18 cellular contexts compared by ENCODE assay signal in the genomic region with DNA sequence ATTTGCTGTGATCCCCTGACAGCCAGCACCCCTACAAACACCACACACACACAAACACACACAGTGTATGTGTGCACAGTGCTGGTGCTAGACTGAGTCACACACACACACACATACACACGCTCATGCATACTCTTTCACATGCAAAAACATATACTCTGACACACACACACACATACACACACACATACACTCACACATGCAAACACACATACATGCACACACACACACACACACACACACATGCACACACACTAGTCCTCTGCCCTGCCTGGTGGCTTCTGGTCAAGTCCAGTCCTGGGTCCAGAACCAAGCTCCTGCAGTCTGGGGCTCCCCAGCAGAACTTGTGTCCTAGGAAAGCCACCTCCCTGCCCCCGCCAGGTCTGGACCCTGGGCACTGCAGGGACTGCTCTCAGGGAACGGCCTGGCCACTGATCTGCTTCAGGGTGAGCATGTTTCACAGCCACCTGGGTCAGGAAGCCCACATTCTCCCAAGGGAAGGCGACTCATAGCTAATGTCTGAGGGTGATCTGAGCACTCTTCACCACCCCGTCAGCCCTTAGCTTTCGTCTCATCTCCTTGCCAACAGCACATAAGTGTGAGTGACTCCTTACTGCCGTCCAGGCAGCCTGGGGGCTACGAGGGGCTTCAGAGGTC.
DNase-seq lines count a peak whose midpoint lies in the region; ATAC-seq, FAIRE-seq and TF ChIP-seq lines count a peak whose summit lies in the region.
"Had no signal": no experiment of that assay in that cellular context is flagged by ENCODE, and none has a peak within 500 bp of the region (broad histone marks: within the 10 kb centered on the region; RNA-seq: fewer than 3 reads in every experiment).

No MANE protein-coding gene starts in this region.

- no peak for TF ChIP-seq CTCF in chondrocyte (IDR thresholded peaks at IDR 0.05)

- H3K36me3 ChIP-seq in MG63 = no peaks in the 10 kb centered on the region

- no peaks in the 10 kb centered on the region for H3K9me3 Mint-ChIP-seq in chondrocyte (ENCODE audit: low read depth)
- H3K9me3 Mint-ChIP-seq: CD4-positive, alpha-beta T cell had no signal

- DNase-seq in AG20443 (ENCODE audit: low spot score) (peak; percentile 29), HTR-8/SVneo (ENCODE audit: insufficient read length, low spot score) (no peak), chondrocyte (ENCODE audit: low spot score) (peak; percentile 79), myocyte (ENCODE audit: low read depth) (peak; percentile 51), MG63 (no peak), SIG-M5 (lab: John Stamatoyannopoulos, UW) (no peak), putamen (ENCODE audit: low spot score) (no peak)
- DNase-seq: activated CD8-positive, alpha-beta memory T cell treated with anti-CD3 and anti-CD28 coated beads, Interleukin-2, amount 50 U/mL, for 4 hours; CD4-positive, alpha-beta T cell; GF-D8; naive thymus-derived CD4-positive, alpha-beta T cell; NCI-H2029 treated with DMSO at 0.1 percent for 48 hours; NCI-H774; stimulated activated CD4-positive, alpha-beta T cell treated with anti-CD3 and anti-CD28 coated beads, Interleukin-4, amount 100 ng/mL, for 4 hours; stimulated activated naive CD8-positive, alpha-beta T cell treated with anti-CD3 and anti-CD28 coated beads, Interleukin-15, Interleukin-2, amounts not matched to agents 100 U/mL and 50 U/mL, for 24 hours had no signal

- H3K27me3 ChIP-seq in MG63 = no peaks in the 10 kb centered on the region

- H3K27me3 Mint-ChIP-seq in chondrocyte (ENCODE audit: low read depth) = no peaks in the 10 kb centered on the region

- H3K27ac Mint-ChIP-seq in chondrocyte (ENCODE audit: unreplicated experiment) = peak overlapping the region; percentile 4
- H3K27ac Mint-ChIP-seq: CD4-positive, alpha-beta T cell; dendritic cell treated with granulocyte-macrophage colony-stimulating factor and Interleukin-4, amounts not matched to agents 40 ng/mL and 50 ng/mL, for 4 days; naive thymus-derived CD4-positive, alpha-beta T cell had no signal

- H3K9me3 ChIP-seq in MG63 = no peaks in the 10 kb centered on the region

- FAIRE-seq in HTR-8/SVneo (lab: Jason Lieb, UNC) = peak; percentile 86

- no peak overlapping the region for H3K4me3 ChIP-seq in MG63

- no peaks in the 10 kb centered on the region for H3K36me3 Mint-ChIP-seq in chondrocyte (ENCODE audit: low read depth)

- no peak for ATAC-seq in HG02885 (IDR thresholded peaks at IDR 0.05; ENCODE audit: poor library complexity, unreplicated experiment)
- ATAC-seq: Right ventricle myocardium inferior; stimulated activated naive CD8-positive, alpha-beta T cell treated with anti-CD3 and anti-CD28 coated beads, Interleukin-15, Interleukin-2, amounts not matched to agents 100 U/mL and 50 U/mL, for 24 hours had no signal

- no peak overlapping the region for H3K4me3 Mint-ChIP-seq in chondrocyte (ENCODE audit: unreplicated experiment)
- H3K4me3 Mint-ChIP-seq: CD4-positive, alpha-beta T cell; dendritic cell treated with granulocyte-macrophage colony-stimulating factor and Interleukin-4, amounts not matched to agents 40 ng/mL and 50 ng/mL, for 4 days; naive thymus-derived CD4-positive, alpha-beta T cell had no signal

- H3K4me1 Mint-ChIP-seq in chondrocyte (ENCODE audit: low read depth) = peaks cover 30% of the 10 kb centered on the region
- H3K4me1 Mint-ChIP-seq: naive thymus-derived CD4-positive, alpha-beta T cell had no signal

Comparison
In these comparisons a context has a peak if more than half of its experiments do, and no peak if none do; other contexts are left out.
1. DNase-seq: peak in AG20443 (single experiment), chondrocyte (single experiment) and myocyte (single experiment); none in HTR-8/SVneo (single experiment), MG63 (single experiment), SIG-M5 (single experiment) and putamen (single experiment).